ENCODE assay signal across 26 cellular contexts in the genomic region with DNA sequence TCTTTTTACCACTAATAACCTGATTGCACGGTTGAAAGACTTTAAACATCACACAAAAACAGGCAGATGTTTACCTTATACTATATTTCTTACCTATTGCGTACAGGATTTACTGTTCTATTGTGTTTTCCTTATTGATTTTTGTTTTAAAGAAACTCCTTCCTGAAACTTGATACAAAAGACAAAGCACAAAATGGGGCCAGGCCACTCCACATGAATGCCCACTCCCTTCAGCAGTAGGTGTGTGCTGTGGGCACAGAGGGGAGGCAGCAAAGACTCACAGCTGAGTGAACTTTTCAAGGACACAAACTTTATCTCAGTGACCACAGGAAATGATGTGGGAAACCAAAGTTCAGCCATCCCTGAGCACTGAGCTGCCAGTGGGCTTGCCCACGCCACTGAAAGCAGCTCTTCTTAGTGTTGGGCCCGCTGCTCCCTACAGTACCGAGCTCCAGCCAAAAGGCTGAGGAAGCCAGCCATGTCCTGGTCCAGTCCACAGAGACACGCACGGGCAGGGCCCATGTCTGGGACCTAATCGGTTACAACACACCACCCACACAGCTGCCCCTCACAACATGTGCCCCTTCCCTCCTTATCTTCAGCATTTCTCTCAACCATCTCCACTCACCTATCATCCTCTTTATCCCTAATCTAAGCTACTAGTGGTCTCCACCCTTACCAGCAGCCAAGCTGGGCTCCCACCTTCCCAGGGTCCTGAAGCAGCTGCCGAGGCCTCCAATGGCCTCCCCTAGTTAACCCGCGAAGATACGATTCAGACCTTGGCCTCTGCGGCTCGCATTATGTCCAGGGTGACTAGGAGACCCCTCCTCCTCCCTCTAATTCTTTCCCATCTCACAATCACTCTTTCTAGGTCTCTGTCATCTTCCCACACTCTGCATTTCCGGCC. TPM values are rescaled to one million over a fixed set of nuclear protein-coding genes. Genes with fewer than 3 reads are reported as not detected.
DNase-seq lines count a peak whose midpoint lies in the region; ATAC-seq and TF ChIP-seq lines count a peak whose summit lies in the region.
"Had no signal": no experiment of that assay in that cellular context is flagged by ENCODE, and none has a peak within 500 bp of the region (broad histone marks: within the 10 kb centered on the region; RNA-seq: fewer than 3 reads in every experiment).

No MANE protein-coding gene starts in this region.

- H3K27ac Mint-ChIP-seq in stimulated activated naive CD8-positive, alpha-beta T cell treated with anti-CD3 and anti-CD28 coated beads, Interleukin-15, Interleukin-2, amounts not matched to agents 100 ng/mL and 50 ng/mL, for 24 hours = peak overlapping the region; percentile 53
- H3K27ac Mint-ChIP-seq: activated naive CD8-positive, alpha-beta T cell; naive B cell; stimulated activated naive B cell treated with anti-CD40 and anti-IgM and Interleukin-4, amounts not matched to agents 10 μg/mL and 1 μg/mL and 100 μg/mL, for 72 hours had no signal

- no peak for ATAC-seq in stimulated activated naive CD8-positive, alpha-beta T cell treated with anti-CD3 and anti-CD28 coated beads, Interleukin-15, Interleukin-2, amounts not matched to agents 100 U/mL and 50 U/mL, for 24 hours
- ATAC-seq in PC-3 (peak; percentile 38), HG02571 (IDR thresholded peaks at IDR 0.05; ENCODE audit: unreplicated experiment) (no peak)
- ATAC-seq: gastrocnemius medialis; stimulated activated naive B cell treated with anti-CD40 and anti-IgM and Interleukin-4, amounts not matched to agents 10 μg/mL and 1 μg/mL and 100 μg/mL, for 72 hours had no signal

- no peak for TF ChIP-seq RAD21 in liver (IDR thresholded peaks at IDR 0.05)

- POLR2A ChIA-PET in PC-3 (lab: Charles Lee; ENCODE audit: unreplicated experiment) = no interaction called here

- 95% methylated on average over 15 of the region's 15 CpGs for WGBS in liver

- H3K27me3 Mint-ChIP-seq in stimulated activated naive CD8-positive, alpha-beta T cell treated with anti-CD3 and anti-CD28 coated beads, Interleukin-15, Interleukin-2, amounts not matched to agents 100 ng/mL and 50 ng/mL, for 24 hours = no peaks in the 10 kb centered on the region
- H3K27me3 Mint-ChIP-seq: activated naive CD8-positive, alpha-beta T cell had no signal

- H3K4me1 Mint-ChIP-seq in stimulated activated naive CD8-positive, alpha-beta T cell treated with anti-CD3 and anti-CD28 coated beads, Interleukin-15, Interleukin-2, amounts not matched to agents 100 ng/mL and 50 ng/mL, for 24 hours (ENCODE audit: low read depth) = peaks cover 20% of the 10 kb centered on the region
- H3K4me1 Mint-ChIP-seq: naive B cell; stimulated activated naive B cell treated with anti-CD40 and anti-IgM and Interleukin-4, amounts not matched to agents 10 μg/mL and 1 μg/mL and 100 μg/mL, for 72 hours had no signal

- no peak overlapping the region for H2AFZ ChIP-seq in PC-3 (ENCODE audit: low read length)
- H2AFZ ChIP-seq: parathyroid adenoma had no signal

- no peak overlapping the region for H3K4me3 Mint-ChIP-seq in stimulated activated naive CD8-positive, alpha-beta T cell treated with anti-CD3 and anti-CD28 coated beads, Interleukin-15, Interleukin-2, amounts not matched to agents 100 ng/mL and 50 ng/mL, for 24 hours
- H3K4me3 Mint-ChIP-seq: activated naive CD8-positive, alpha-beta T cell; naive B cell; stimulated activated naive B cell treated with anti-CD40 and anti-IgM and Interleukin-4, amounts not matched to agents 10 μg/mL and 1 μg/mL and 100 μg/mL, for 72 hours had no signal

- H3K36me3 ChIP-seq in PC-3 (ENCODE audit: low read depth, low read length) = no peaks in the 10 kb centered on the region
- peaks cover 0 to 20% (median 15%) of the 10 kb centered on the region in 4 donors for H3K36me3 ChIP-seq in liver (ENCODE audit: control insufficient read depth in 4 of 4, insufficient read depth in 3 of 4, low read depth in 1 of 4, low read length in 3 of 4)
- H3K36me3 ChIP-seq: thyroid gland had no signal

- H3K9me3 ChIP-seq in PC-3 (ENCODE audit: low read length) (no peaks in the 10 kb centered on the region), liver (ENCODE audit: control insufficient read depth in 4 of 4, low read length in 3 of 4) (no peaks in the 10 kb centered on the region)
- H3K9me3 ChIP-seq: gastrocnemius medialis, sigmoid colon, thyroid gland had no signal

- H3K36me3 Mint-ChIP-seq in stimulated activated naive CD8-positive, alpha-beta T cell treated with anti-CD3 and anti-CD28 coated beads, Interleukin-15, Interleukin-2, amounts not matched to agents 100 ng/mL and 50 ng/mL, for 24 hours (ENCODE audit: low read depth) = no peaks in the 10 kb centered on the region
- H3K36me3 Mint-ChIP-seq: activated naive CD8-positive, alpha-beta T cell; naive B cell; stimulated activated naive B cell treated with anti-CD40 and anti-IgM and Interleukin-4, amounts not matched to agents 10 μg/mL and 1 μg/mL and 100 μg/mL, for 72 hours had no signal

- intact Hi-C loops in PC-3 (cut with micrococcal nuclease) = no loop called here

- no peak overlapping the region for H3K9ac ChIP-seq in PC-3 (ENCODE audit: low read length)
- H3K9ac ChIP-seq in liver (ENCODE audit: low read depth in 1 of 2, low read length in 2 of 2) = no peak overlapping the region
- H3K9ac ChIP-seq: parathyroid adenoma had no signal

- H3K27me3 ChIP-seq in PC-3 (ENCODE audit: low read length) (no peaks in the 10 kb centered on the region), liver (ENCODE audit: control insufficient read depth in 4 of 4, insufficient read depth in 4 of 4, low read length in 3 of 4) (no peaks in the 10 kb centered on the region)
- H3K27me3 ChIP-seq: gastrocnemius medialis, sigmoid colon, thyroid gland had no signal

- H3K9me3 Mint-ChIP-seq in stimulated activated naive CD8-positive, alpha-beta T cell treated with anti-CD3 and anti-CD28 coated beads, Interleukin-15, Interleukin-2, amounts not matched to agents 100 ng/mL and 50 ng/mL, for 24 hours = no peaks in the 10 kb centered on the region
- H3K9me3 Mint-ChIP-seq: naive B cell; stimulated activated naive B cell treated with anti-CD40 and anti-IgM and Interleukin-4, amounts not matched to agents 10 μg/mL and 1 μg/mL and 100 μg/mL, for 72 hours had no signal

- no peak overlapping the region for H3K4me3 ChIP-seq in PC-3 (ENCODE audit: low read length)
- H3K4me3 ChIP-seq in liver (ENCODE audit: low read depth in 1 of 3, low read length in 3 of 3) = no peak overlapping the region
- H3K4me3 ChIP-seq: gastrocnemius medialis, sigmoid colon, SK-N-MC, thyroid gland had no signal

- H3F3A ChIP-seq in PC-3 (ENCODE audit: low read length, unreplicated experiment) = no peaks in the 10 kb centered on the region

- H3K79me2 ChIP-seq in PC-3 (ENCODE audit: low read length) = no peaks in the 10 kb centered on the region
- H3K79me2 ChIP-seq: parathyroid adenoma had no signal

- BruUV-seq in PC-3 (replicated peaks; lab: Mats Ljungman, UMichigan) = no TSS peak

- CTCF ChIA-PET in PC-3 (lab: Charles Lee) = no interaction called here

- no peak overlapping the region for H3K4me2 ChIP-seq in PC-3 (ENCODE audit: low read length)

- H4K20me1 ChIP-seq in PC-3 (ENCODE audit: low read length) = no peaks in the 10 kb centered on the region

- TF ChIP-seq CTCF in PC-3 (conservative IDR thresholded peaks at IDR 0.05; ENCODE audit: low read depth, low read length) (no peak), liver (IDR thresholded peaks at IDR 0.05; ENCODE audit: low read depth, low read length, missing input control) (no peak)

- H3K4me1 ChIP-seq in PC-3 (ENCODE audit: insufficient read depth, low read length) = no peaks in the 10 kb centered on the region
- peaks cover 0 to 2% (median 0%) of the 10 kb centered on the region in 4 donors for H3K4me1 ChIP-seq in liver (ENCODE audit: control insufficient read depth in 4 of 4, insufficient read depth in 4 of 4, low read length in 3 of 4)
- H3K4me1 ChIP-seq: sigmoid colon, thyroid gland had no signal

- H3K27ac ChIP-seq in PC-3 (ENCODE audit: low read length) (no peak overlapping the region), liver (ENCODE audit: low read depth in 1 of 2, low read length in 2 of 2) (no peak overlapping the region)
- H3K27ac ChIP-seq: gastrocnemius medialis, parathyroid adenoma, sigmoid colon, SK-N-MC, thyroid gland had no signal

- DNase-seq in stimulated activated naive CD8-positive, alpha-beta T cell treated with anti-CD3 and anti-CD28 coated beads, Interleukin-15, Interleukin-2, amounts not matched to agents 100 U/mL and 50 U/mL, for 24 hours = no peak
- DNase-seq in PC-3 (no peak), D341Med (ENCODE audit: low spot score) (no peak), H4 (ENCODE audit: low spot score) (no peak), GM03348 (ENCODE audit: low spot score) (no peak)
- DNase-seq: ACHN; C1 segment of cervical spinal cord; DMS 273 treated with DMSO at 0.1 percent for 48 hours; effector CD4-positive, alpha-beta T cell; erythroblast; gastrocnemius medialis; GF-D8; H7; kidney; naive B cell; NCI-H1105; NCI-H2227 treated with DMSO at 0.1 percent for 48 hours; sigmoid colon; stimulated activated naive B cell treated with anti-CD40 and anti-IgM and Interleukin-4, amounts not matched to agents 10 μg/mL and 1 μg/mL and 100 μg/mL, for 72 hours; thyroid gland had no signal

- H3K9me2 ChIP-seq in PC-3 (replicated peaks; ENCODE audit: low read length) = no peaks in the 10 kb centered on the region

TF ChIP-seq in liver, 16 proteins besides CTCF, POLR2A, EP300 and RAD21 (continues in another document):
- no peak for TF ChIP-seq JUND (IDR thresholded peaks at IDR 0.05)
- TF ChIP-seq HNF4A (conservative IDR thresholded peaks at IDR 0.05) = peak; percentile 16 to 22

RNA-seq across cellular contexts. Expression of gene ATP7B, which starts 39.5 kb away (rescaled TPM):
- total RNA-seq in PC-3 (2014; rRNA removed) (4.4 and 5.2 TPM in 2 replicates), liver (10 to 100 TPM; 34.1 to 37.7 TPM)
- polyA plus RNA-seq in liver = 10 to 100 TPM in 1 of 2 donors, 1 to 10 TPM in 1; 8.0 to 10.1 TPM
- 1.8 and 2.4 TPM in 2 replicates for total RNA-seq in H4 (2014; rRNA removed; shearing (Covaris generic))

RNA-seq across cellular contexts. Expression of gene ALG11, which starts 40.4 kb away (rescaled TPM):
- total RNA-seq in PC-3 (2014; rRNA removed) = 7.3 and 9.0 TPM in 2 replicates
- 10 to 100 TPM; 14.3 to 34.5 TPM for total RNA-seq in liver
- polyA plus RNA-seq in liver = 1 to 10 TPM; 5.4 to 9.5 TPM
- total RNA-seq in H4 (2014; rRNA removed; shearing (Covaris generic)) = 17.6 and 22.3 TPM in 2 replicates

RNA-seq across cellular contexts. Expression of gene UTP14C, which starts 52.7 kb away (rescaled TPM):
- total RNA-seq in PC-3 (2014; rRNA removed) (5.0 and 7.4 TPM in 2 replicates), liver (10 to 100 TPM; 13.1 to 18.7 TPM)
- 1 to 10 TPM; 5.8 to 6.1 TPM for polyA plus RNA-seq in liver
- 4.2 and 5.0 TPM in 2 replicates for total RNA-seq in H4 (2014; rRNA removed; shearing (Covaris generic))
